21 cellular contexts compared by ENCODE assay signal in genomic region chr19:16794456-16794855, GRCh38. TPM values are rescaled to one million over a fixed set of nuclear protein-coding genes. Genes with fewer than 3 reads are reported as not detected.
DNase-seq lines count a peak whose midpoint lies in the region; FAIRE-seq and TF ChIP-seq lines count a peak whose summit lies in the region.
"Had no signal": no experiment of that assay in that cellular context is flagged by ENCODE, and none has a peak within 500 bp of the region (broad histone marks: within the 10 kb centered on the region; RNA-seq: fewer than 3 reads in every experiment).

No MANE protein-coding gene starts in this region.

- H3K27me3 ChIP-seq in H1 (replicated peaks in 1 of 4; ENCODE audit: control insufficient read depth in 3 of 4, extremely low read depth in 1 of 4, insufficient read depth in 3 of 4, low read length in 3 of 4) (no peaks in the 10 kb centered on the region), trophoblast cell (ENCODE audit: insufficient read depth, low read length) (no peaks in the 10 kb centered on the region), sigmoid colon (no peaks in the 10 kb centered on the region)
- H3K27me3 ChIP-seq: BLaER1 treated with 17β-estradiol and CSF1 and Interleukin-3, amounts not matched to agents 10 nM and 100 nM had no signal

- intact Hi-C loops in CD14-positive monocyte (cut with micrococcal nuclease) (no loop called here), sigmoid colon (cut with DNase I) (no loop called here)

- no peak overlapping the region for H4K91ac ChIP-seq in H1 (replicated peaks; ENCODE audit: insufficient read length, low read length)
- H4K91ac ChIP-seq in trophoblast cell (ENCODE audit: low read depth, low read length): no peak overlapping the region

- H2BK120ac ChIP-seq in H1 (replicated peaks; ENCODE audit: low read depth, low read length): no peak overlapping the region
- no peak overlapping the region for H2BK120ac ChIP-seq in trophoblast cell (ENCODE audit: insufficient read depth, low read length, poor library complexity)

- no peak for DNase-seq in CD14-positive monocyte (ENCODE audit: low spot score)
- DNase-seq in H1 (ENCODE audit: low read depth in 1 of 2, low spot score in 2 of 2): no peak
- DNase-seq in trophoblast cell: peak; percentile 61 to 81
- DNase-seq in SIG-M5 treated with dmso at 0.1 percent for 504 hours (lab: John Stamatoyannopoulos, UW; ENCODE audit: unreplicated experiment): no peak
- DNase-seq in sigmoid colon: no peak
- DNase-seq: AML-193; Caco-2; Calu3; CD4-positive, alpha-beta T cell; CD8-positive, alpha-beta T cell; DMS79 treated with DMSO at 0.1 percent for 48 hours had no signal

- H3K79me1 ChIP-seq in H1 (ENCODE audit: low read depth, low read length) (no peaks in the 10 kb centered on the region), trophoblast cell (ENCODE audit: low read length) (peaks cover 10% of the 10 kb centered on the region)

- TF ChIP-seq RAD21 in H1 (IDR thresholded peaks at IDR 0.05 in 1 of 2, conservative IDR thresholded peaks at IDR 0.05 in 1 of 2; ENCODE audit: low read depth in 2 of 2, low read length in 2 of 2): no peak

- H3K27ac ChIP-seq in H1 (ENCODE audit: low read depth, low read length): no peak overlapping the region
- peak overlapping the region; percentile 34 for H3K27ac ChIP-seq in trophoblast cell (ENCODE audit: low read depth, low read length)
- no peak overlapping the region for H3K27ac ChIP-seq in sigmoid colon
- H3K27ac ChIP-seq: 22Rv1, A549, C4-2B had no signal

- H3K4me1 ChIP-seq in H1 (replicated peaks in 1 of 4; ENCODE audit: control insufficient read depth in 3 of 4, insufficient read depth in 4 of 4, low read length in 3 of 4): no peaks in the 10 kb centered on the region
- H3K4me1 ChIP-seq in trophoblast cell (ENCODE audit: control insufficient read depth in 1 of 2, insufficient read depth in 2 of 2, low read length in 2 of 2): peaks cover 4 to 5% of the 10 kb centered on the region in 2 experiments
- H3K4me1 ChIP-seq in sigmoid colon: no peaks in the 10 kb centered on the region
- H3K4me1 ChIP-seq: A549, Caco-2 had no signal

- H2AFZ ChIP-seq in H1 (ENCODE audit: low read length) (peak overlapping the region; percentile 66; the same call in 1 of the 2 replicates), trophoblast cell (ENCODE audit: insufficient read depth, low read length, poor library complexity) (no peak overlapping the region)

- no peaks in the 10 kb centered on the region for H3K36me3 ChIP-seq in H1 (ENCODE audit: control insufficient read depth in 2 of 4, insufficient read depth in 4 of 4, low read length in 3 of 4)
- H3K36me3 ChIP-seq in trophoblast cell (ENCODE audit: control insufficient read depth in 1 of 2, insufficient read depth in 2 of 2, low read length in 2 of 2): no peaks in the 10 kb centered on the region
- no peaks in the 10 kb centered on the region for H3K36me3 ChIP-seq in sigmoid colon

- no peak for TF ChIP-seq CTCF in CD14-positive monocyte (IDR thresholded peaks at IDR 0.05)
- TF ChIP-seq CTCF in H1 (IDR thresholded peaks at IDR 0.05; ENCODE audit: control extremely low read depth in 1 of 3, insufficient read depth in 1 of 3, low read depth in 1 of 3, low read length in 3 of 3): no peak
- TF ChIP-seq CTCF in sigmoid colon (IDR thresholded peaks at IDR 0.05): no peak

- H3K18ac ChIP-seq in H1 (ENCODE audit: extremely low read depth, low read length) (no peak overlapping the region), trophoblast cell (ENCODE audit: low read length) (no peak overlapping the region)

- TF ChIP-seq POLR2A in H1 (IDR thresholded peaks at IDR 0.05; ENCODE audit: control extremely low read depth in 1 of 2, low read depth in 2 of 2, low read length in 2 of 2): no peak
- TF ChIP-seq POLR2A in sigmoid colon (IDR thresholded peaks at IDR 0.05): no peak

- H3K27me3 Mint-ChIP-seq in CD14-positive monocyte (ENCODE audit: low read depth in 3 of 3): peaks cover 0 to 3% (median 0%) of the 10 kb centered on the region in 3 donors
- H3K27me3 Mint-ChIP-seq: CD4-positive, alpha-beta T cell had no signal

- H4K8ac ChIP-seq in H1 (ENCODE audit: extremely low read depth, insufficient read depth, low read length) (no peak overlapping the region), trophoblast cell (ENCODE audit: low read depth, low read length) (peak overlapping the region; percentile 64)

- no peak overlapping the region for H2BK15ac ChIP-seq in H1 (ENCODE audit: low read length)

- H3K9me3 Mint-ChIP-seq in CD14-positive monocyte: peaks cover 5 to 38% (median 22%) of the 10 kb centered on the region in 7 donors

- 69% methylated on average over 5 of the region's 5 CpGs; no CpG with 5 or more reads in 1 of the 2 experiments for WGBS in H1 (ENCODE audit: extremely low coverage in 1 of 2, insufficient coverage in 1 of 2, insufficient read length in 1 of 2, insufficient replicate concordance in 2 of 2, low coverage in 1 of 2, low lambda C conversion rate in 2 of 2, missing lambda C conversion rate in 1 of 2), 2 experiments
- WGBS in trophoblast cell (ENCODE audit: extremely low coverage, insufficient coverage, insufficient read length): no CpG with 5 or more reads among the region's 5 CpGs
- 71 to 73% methylated on average over 5 of the region's 5 CpGs for WGBS in sigmoid colon, 2 donors

- H3K36me3 Mint-ChIP-seq in CD14-positive monocyte: peaks cover 2 to 8% of the 10 kb centered on the region in 2 donors
- H3K36me3 Mint-ChIP-seq: CD8-positive, alpha-beta T cell had no signal

- no peak overlapping the region for H2BK20ac ChIP-seq in H1 (ENCODE audit: low read length)

- H3K9me3 ChIP-seq in H1 (ENCODE audit: insufficient read depth in 2 of 2, low read depth in 1 of 2, low read length in 1 of 2) (peaks cover 4 to 6% of the 10 kb centered on the region in 2 experiments; a peak in 2 of 4 replicates), trophoblast cell (ENCODE audit: insufficient read depth, low read depth, low read length) (peaks cover 5% of the 10 kb centered on the region), sigmoid colon (peaks cover 0 to 7% (median 0%) of the 10 kb centered on the region in 4 donors)
- H3K9me3 ChIP-seq: A549 had no signal

- H3K4me3 Mint-ChIP-seq in CD14-positive monocyte: no peak overlapping the region
- H3K4me3 Mint-ChIP-seq: B cell; CD4-positive, alpha-beta T cell; CD8-positive, alpha-beta T cell had no signal

- H3K4me2 ChIP-seq in H1 (ENCODE audit: insufficient read depth in 1 of 2, low read depth in 2 of 2, low read length in 2 of 2): no peak overlapping the region
- H3K4me2 ChIP-seq in trophoblast cell (ENCODE audit: low read length): no peak overlapping the region
- H3K4me2 ChIP-seq: A549; BLaER1 treated with 17β-estradiol and CSF1 and Interleukin-3, amounts not matched to agents 10 nM and 100 nM had no signal

- H2BK5ac ChIP-seq in H1 (ENCODE audit: low read depth, low read length): no peak overlapping the region
- peak overlapping the region; percentile 47 for H2BK5ac ChIP-seq in trophoblast cell (ENCODE audit: low read depth, low read length, poor library complexity)

- H3K27ac Mint-ChIP-seq in CD14-positive monocyte: peak overlapping the region in 4 of 7 donors; percentile 10 to 72 (median 40)
- H3K27ac Mint-ChIP-seq: B cell; CD4-positive, alpha-beta T cell; CD8-positive, alpha-beta T cell had no signal

- H3K79me2 ChIP-seq in H1 (ENCODE audit: control insufficient read depth in 1 of 2, insufficient read depth in 2 of 2, low read length in 2 of 2) (no peaks in the 10 kb centered on the region), trophoblast cell (ENCODE audit: control insufficient read depth, insufficient read depth, low read length, poor library complexity) (no peaks in the 10 kb centered on the region)

- no peak overlapping the region for H3K4me3 ChIP-seq in H1 (ENCODE audit: extremely low read depth in 1 of 4, insufficient read depth in 2 of 4, low read depth in 3 of 4, low read length in 4 of 4)
- H3K4me3 ChIP-seq in trophoblast cell (ENCODE audit: low read depth, low read length): no peak overlapping the region
- no peak overlapping the region for H3K4me3 ChIP-seq in sigmoid colon
- H3K4me3 ChIP-seq: A549, GM12878 had no signal

- no peak for FAIRE-seq in H1 (lab: Jason Lieb, UNC)
- FAIRE-seq: A549, D721Med, G401.6, GM12878, GM12892, GM18507 had no signal

- H2BK12ac ChIP-seq in H1 (ENCODE audit: low read depth, low read length) (no peak overlapping the region), trophoblast cell (ENCODE audit: low read length) (no peak overlapping the region)

- no peak overlapping the region for H4K5ac ChIP-seq in H1 (ENCODE audit: insufficient read length, low read depth, low read length)

- H3K23ac ChIP-seq in H1 (ENCODE audit: insufficient read length): no peak overlapping the region
- no peak overlapping the region for H3K23ac ChIP-seq in trophoblast cell (ENCODE audit: low read length)

- H3K14ac ChIP-seq in H1 (ENCODE audit: insufficient read length): no peak overlapping the region
- no peak overlapping the region for H3K14ac ChIP-seq in trophoblast cell (ENCODE audit: low read length)

- peaks cover 55% of the 10 kb centered on the region for H3K4me1 Mint-ChIP-seq in CD14-positive monocyte
- H3K4me1 Mint-ChIP-seq: B cell had no signal

- POLR2A ChIA-PET in H1 (lab: Charles Lee; ENCODE audit: partially characterized antibody): no interaction called here

- H3K23me2 ChIP-seq in H1 (ENCODE audit: low read depth, low read length): no peaks in the 10 kb centered on the region

- no peaks in the 10 kb centered on the region for H4K20me1 ChIP-seq in H1 (replicated peaks in 1 of 2; ENCODE audit: control insufficient read depth in 1 of 2, insufficient read depth in 2 of 2, low read length in 2 of 2)
- H4K20me1 ChIP-seq: BLaER1 treated with 17β-estradiol and CSF1 and Interleukin-3, amounts not matched to agents 10 nM and 100 nM had no signal

- CTCF ChIA-PET in H1 (lab: Charles Lee; ENCODE audit: partially characterized antibody): interaction anchor here (1.1 to 1.5 kb wide), 3 partner anchors 15 to 79 kb away, joined by 3 to 5 read pairs (median 4); no protein-coding TSS in a partner anchor

- TF ChIP-seq EP300 in H1 (IDR thresholded peaks at IDR 0.05; ENCODE audit: borderline replicate concordance in 1 of 2, low read depth in 2 of 2, low read length in 2 of 2) (no peak), sigmoid colon (IDR thresholded peaks at IDR 0.05) (no peak)

- no peak overlapping the region for H4K12ac ChIP-seq in trophoblast cell (ENCODE audit: low read depth, low read length)

- H2AK5ac ChIP-seq in H1 (ENCODE audit: low read depth, low read length): no peak overlapping the region
- H2AK5ac ChIP-seq in trophoblast cell (ENCODE audit: low read length): no peak overlapping the region

- H3K9ac ChIP-seq in H1 (replicated peaks in 1 of 4; ENCODE audit: extremely low read depth in 1 of 4, low read depth in 3 of 4, low read length in 3 of 4) (no peak overlapping the region), trophoblast cell (ENCODE audit: low read length) (no peak overlapping the region)
- H3K9ac ChIP-seq: BLaER1 treated with 17β-estradiol and CSF1 and Interleukin-3, amounts not matched to agents 10 nM and 100 nM had no signal

- H3K4ac ChIP-seq in H1 (replicated peaks; ENCODE audit: insufficient read length, low read depth, low read length): no peak overlapping the region
- no peak overlapping the region for H3K4ac ChIP-seq in trophoblast cell (ENCODE audit: low read depth, low read length)

- no peak overlapping the region for H3K56ac ChIP-seq in H1 (replicated peaks; ENCODE audit: insufficient read length, low read depth, low read length)

RNA-seq across cellular contexts. Expression of gene SIN3B, which starts 34.7 kb away (rescaled TPM):
- polyA plus RNA-seq in CD14-positive monocyte: 10 to 100 TPM in 1 of 2 donors, 1 to 10 TPM in 1; 7.2 to 10.2 TPM
- 60.1 and 71.1 TPM in 2 replicates for total RNA-seq in H1 (2021; fragmentation: NEBNext Ultra II Directional; extraction: Animal tissue kit (Norgen Biotek cat#: 25700))
- 29.5 and 45.5 TPM in 2 replicates for polyA plus RNA-seq in H1 (2011; rRNA removed)
- polyA plus RNA-seq in H1 (2011; cell fraction: cytosol; rRNA removed): 49.4 TPM
- 188 TPM for polyA plus RNA-seq in H1 (2011; cell fraction: nucleus; rRNA removed)
- 46.5 to 57.5 TPM (median 53.3 TPM) in 4 replicates for polyA plus RNA-seq in H1 (2012, experiment 1 of 2)
- polyA plus RNA-seq in H1 (2012, experiment 2 of 2): 32.3 TPM
- 36.6 TPM for polyA plus RNA-seq in H1 (2013, experiment 1 of 2)
- 33.4 TPM for polyA plus RNA-seq in H1 (2013, experiment 2 of 2)
- 37.2 and 44.7 TPM in 2 replicates for polyA minus RNA-seq in H1 (2011; rRNA and poly(A)+ RNA removed)
- 34.7 TPM for polyA minus RNA-seq in H1 (2011; cell fraction: cytosol; rRNA and poly(A)+ RNA removed)
- 59.9 TPM for polyA minus RNA-seq in H1 (2011; cell fraction: nucleus; rRNA and poly(A)+ RNA removed)
- 123 and 128 TPM in 2 replicates for polyA plus RNA-seq in trophoblast cell (2013)
- 10 to 100 TPM; 23.9 to 67.3 (median 33.5) TPM for total RNA-seq in sigmoid colon
- polyA plus RNA-seq in sigmoid colon: 10 to 100 TPM in 1 of 3 donors, 1 to 10 TPM in 2; 5.1 to 26.1 (median 5.4) TPM

Comparison
In these comparisons a context has a peak if more than half of its experiments do, and no peak if none do; other contexts are left out.
1. DNase-seq: peak in trophoblast cell (2 of 2); none in CD14-positive monocyte (single experiment), H1 (0 of 2), SIG-M5 treated with dmso at 0.1 percent for 504 hours (single experiment) and sigmoid colon (single experiment).